26 cellular contexts compared by ENCODE assay signal in the genomic region with DNA sequence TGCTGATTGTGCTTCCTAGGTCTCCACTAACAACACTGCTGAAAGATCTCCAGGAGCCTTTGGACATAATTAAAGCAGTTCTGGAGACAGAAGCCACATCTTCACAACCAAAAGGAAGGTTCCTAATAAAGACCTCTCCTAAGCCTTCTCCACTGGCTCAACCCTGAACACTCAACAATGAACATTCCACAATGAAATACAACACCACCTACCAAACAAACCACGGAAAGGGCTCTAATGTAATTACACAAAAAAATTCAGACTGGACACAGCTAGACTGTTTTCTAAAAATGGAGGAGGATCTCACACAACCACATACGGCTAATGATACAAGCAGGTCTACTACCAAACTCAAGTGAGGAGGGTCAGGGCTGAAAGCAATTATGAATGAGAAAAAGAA. TPM values are rescaled to one million over a fixed set of nuclear protein-coding genes. Genes with fewer than 3 reads are reported as not detected.
DNase-seq lines count a peak whose midpoint lies in the region; ATAC-seq and TF ChIP-seq lines count a peak whose summit lies in the region.
"Had no signal": no experiment of that assay in that cellular context is flagged by ENCODE, and none has a peak within 500 bp of the region (broad histone marks: within the 10 kb centered on the region; RNA-seq: fewer than 3 reads in every experiment).

No MANE protein-coding gene starts in this region.

- no peaks in the 10 kb centered on the region for H3K9me3 Mint-ChIP-seq in activated CD4-positive, alpha-beta T cell treated with anti-CD3 and anti-CD28 coated beads, Interleukin-2, amount 10 ng/mL, durations not matched to agents 24 days and 14 days
- H3K9me3 Mint-ChIP-seq in nephron progenitor cell = no peaks in the 10 kb centered on the region
- H3K9me3 Mint-ChIP-seq: naive thymus-derived CD4-positive, alpha-beta T cell had no signal

- peaks cover 21% of the 10 kb centered on the region for H3K4me1 Mint-ChIP-seq in activated CD4-positive, alpha-beta T cell treated with anti-CD3 and anti-CD28 coated beads, Interleukin-2, amount 10 ng/mL, durations not matched to agents 24 days and 14 days
- peaks cover 12% of the 10 kb centered on the region for H3K4me1 Mint-ChIP-seq in nephron progenitor cell

- H3K27me3 Mint-ChIP-seq in activated CD4-positive, alpha-beta T cell treated with anti-CD3 and anti-CD28 coated beads, Interleukin-2, amount 10 ng/mL, durations not matched to agents 24 days and 14 days = no peaks in the 10 kb centered on the region
- H3K27me3 Mint-ChIP-seq in nephron progenitor cell (ENCODE audit: low read depth, poor library complexity) = no peaks in the 10 kb centered on the region
- H3K27me3 Mint-ChIP-seq: activated CD8-positive, alpha-beta memory T cell treated with anti-CD3 and anti-CD28 coated beads, Interleukin-2, amount 10 ng/mL, durations not matched to agents 7 days and 5 days; naive thymus-derived CD4-positive, alpha-beta T cell had no signal

- TF ChIP-seq CTCF in nephron progenitor cell (IDR thresholded peaks at IDR 0.05) (no peak), omental fat pad (IDR thresholded peaks at IDR 0.05) (no peak)

- intact Hi-C loops in activated CD4-positive, alpha-beta T cell treated with anti-CD3 and anti-CD28 coated beads, Interleukin-2, amount 10 ng/mL, durations not matched to agents 24 days and 14 days (cut with micrococcal nuclease) = no loop called here

- no peak overlapping the region for H3K4me3 Mint-ChIP-seq in activated CD4-positive, alpha-beta T cell treated with anti-CD3 and anti-CD28 coated beads, Interleukin-2, amount 10 ng/mL, durations not matched to agents 24 days and 14 days
- no peak overlapping the region for H3K4me3 Mint-ChIP-seq in nephron progenitor cell
- H3K4me3 Mint-ChIP-seq: activated CD8-positive, alpha-beta memory T cell treated with anti-CD3 and anti-CD28 coated beads, Interleukin-2, amount 10 ng/mL, durations not matched to agents 7 days and 5 days; naive thymus-derived CD4-positive, alpha-beta T cell had no signal

- peak overlapping the region; percentile 5 for H3K27ac Mint-ChIP-seq in activated CD4-positive, alpha-beta T cell treated with anti-CD3 and anti-CD28 coated beads, Interleukin-2, amount 10 ng/mL, durations not matched to agents 24 days and 14 days
- peak overlapping the region; percentile 9 for H3K27ac Mint-ChIP-seq in nephron progenitor cell
- H3K27ac Mint-ChIP-seq: activated CD8-positive, alpha-beta memory T cell treated with anti-CD3 and anti-CD28 coated beads, Interleukin-2, amount 10 ng/mL, durations not matched to agents 7 days and 5 days had no signal

- no peak for DNase-seq in activated CD4-positive, alpha-beta T cell treated with anti-CD3 and anti-CD28 coated beads, Interleukin-2, amount 10 ng/mL, durations not matched to agents 24 days and 14 days
- DNase-seq in activated CD4-positive, alpha-beta T cell treated with anti-CD3 and anti-CD28 coated beads for 1 hour = no peak
- peak; percentile 12 for DNase-seq in HuH-7 (ENCODE audit: low spot score)
- peak; percentile 20 for DNase-seq in astrocyte of the hippocampus (ENCODE audit: low read depth, low spot score)
- DNase-seq in nephron progenitor cell = no peak
- DNase-seq in omental fat pad (ENCODE audit: low spot score) = no peak
- DNase-seq: activated CD8-positive, alpha-beta memory T cell treated with anti-CD3 and anti-CD28 coated beads, Interleukin-2, amount 10 ng/mL, durations not matched to agents 7 days and 5 days; cortex of kidney; GOT3; heart right ventricle; KBM-7; mesendoderm; MV-4-11; naive thymus-derived CD4-positive, alpha-beta T cell; NCI-H187; NCI-H345; NCI-H82; pancreas; stimulated activated CD4-positive, alpha-beta T cell treated with anti-CD3 and anti-CD28 coated beads, Interleukin-15, amount 100 ng/mL, for 24 hours; stimulated activated CD8-positive, alpha-beta memory T cell treated with anti-CD3 and anti-CD28 coated beads, Interleukin-4, amount 100 ng/mL, for 48 hours; SW 1271 had no signal

- H3K36me3 Mint-ChIP-seq in activated CD4-positive, alpha-beta T cell treated with anti-CD3 and anti-CD28 coated beads, Interleukin-2, amount 10 ng/mL, durations not matched to agents 24 days and 14 days (ENCODE audit: low read depth) = peaks cover 59% of the 10 kb centered on the region
- peaks cover 42% of the 10 kb centered on the region for H3K36me3 Mint-ChIP-seq in nephron progenitor cell (ENCODE audit: low read depth)

- ATAC-seq in GM19023 (IDR thresholded peaks at IDR 0.05; ENCODE audit: unreplicated experiment) (no peak), HG02870 (IDR thresholded peaks at IDR 0.05; ENCODE audit: unreplicated experiment) (no peak), omental fat pad (ENCODE audit: low FRiP score) (no peak)
- ATAC-seq: A549; activated CD8-positive, alpha-beta memory T cell treated with anti-CD3 and anti-CD28 coated beads, Interleukin-2, amount 10 ng/mL, durations not matched to agents 7 days and 5 days; heart right ventricle; left lobe of liver; naive thymus-derived CD4-positive, alpha-beta T cell; pancreas; sciatic nerve had no signal

RNA-seq across cellular contexts. Expression of a gene that starts 43.6 kb away (rescaled TPM):
- 44.9 and 50.9 TPM in 2 replicates for total RNA-seq in activated CD4-positive, alpha-beta T cell treated with anti-CD3 and anti-CD28 coated beads, Interleukin-2, amount 10 ng/mL, durations not matched to agents 24 days and 14 days
- 10 to 100 TPM; 21.0 to 64.0 (median 23.8) TPM for total RNA-seq in omental fat pad

Comparison
In these comparisons a context has a peak if more than half of its experiments do, and no peak if none do; other contexts are left out.
1. DNase-seq: peak in HuH-7 (single experiment) and astrocyte of the hippocampus (single experiment); none in activated CD4-positive, alpha-beta T cell treated with anti-CD3 and anti-CD28 coated beads, Interleukin-2, amount 10 ng/mL, durations not matched to agents 24 days and 14 days (single experiment), activated CD4-positive, alpha-beta T cell treated with anti-CD3 and anti-CD28 coated beads for 1 hour (single experiment), nephron progenitor cell (single experiment) and omental fat pad (single experiment).